ENCODE assay signal across 8 cellular contexts in genomic region chr22:20080776-20081654, GRCh38. TPM values are rescaled to one million over a fixed set of nuclear protein-coding genes. Genes with fewer than 3 reads are reported as not detected.
DNase-seq lines count a peak whose midpoint lies in the region; ATAC-seq and TF ChIP-seq lines count a peak whose summit lies in the region.

No MANE protein-coding gene starts in this region.

- H3K27ac ChIP-seq in neural progenitor cell, result peak overlapping the region; percentile 85

- peaks cover 58% of the 10 kb centered on the region for H3K79me2 ChIP-seq in neural progenitor cell (ENCODE audit: low read depth)

- no peaks in the 10 kb centered on the region for H3K9me3 Mint-ChIP-seq in activated CD4-positive, alpha-beta memory T cell treated with anti-CD3 and anti-CD28 coated beads, Interleukin-2, amount 10 ng/mL, durations not matched to agents 7 days and 5 days
- H3K9me3 Mint-ChIP-seq in neural progenitor cell, result no peaks in the 10 kb centered on the region

- POLR2A ChIA-PET in activated CD4-positive, alpha-beta memory T cell treated with anti-CD3 and anti-CD28 coated beads, Interleukin-2, amount 10 ng/mL, durations not matched to agents 7 days and 5 days (lab: Charles Lee), result interaction anchor here (0.6 to 3.5 kb wide), 7 partner anchors 9 to 59 kb away, joined by 3 to 19 read pairs (median 3); partner anchors contain the start of genes RANBP1 and TRMT2A

- H3K27me3 ChIP-seq in neural progenitor cell, result no peaks in the 10 kb centered on the region

- peaks cover 63% of the 10 kb centered on the region for H3F3A ChIP-seq in neural progenitor cell (ENCODE audit: low read depth)

- DNase-seq in GM03348 (ENCODE audit: low spot score), result peak; percentile 66
- DNase-seq in KBM-7, result peak; percentile 32
- DNase-seq in activated CD4-positive, alpha-beta memory T cell treated with anti-CD3 and anti-CD28 coated beads, Interleukin-2, amount 10 ng/mL, durations not matched to agents 7 days and 5 days, result peak; percentile 27
- peak; percentile 56 for DNase-seq in fibroblast of pulmonary artery (ENCODE audit: low read depth)
- DNase-seq in neural progenitor cell (ENCODE audit: low spot score), result peak; percentile 68
- no peak for DNase-seq in sciatic nerve (ENCODE audit: low spot score)

- CTCF ChIA-PET in activated CD4-positive, alpha-beta memory T cell treated with anti-CD3 and anti-CD28 coated beads, Interleukin-2, amount 10 ng/mL, durations not matched to agents 7 days and 5 days (lab: Charles Lee), result no interaction called here

- ATAC-seq in HG02885 (IDR thresholded peaks at IDR 0.05; ENCODE audit: poor library complexity, unreplicated experiment) (no peak), HG02852 (IDR thresholded peaks at IDR 0.05; ENCODE audit: unreplicated experiment) (no peak), sciatic nerve (no peak)

- H3K27me3 Mint-ChIP-seq in activated CD4-positive, alpha-beta memory T cell treated with anti-CD3 and anti-CD28 coated beads, Interleukin-2, amount 10 ng/mL, durations not matched to agents 7 days and 5 days, result no peaks in the 10 kb centered on the region
- peaks cover 2% of the 10 kb centered on the region for H3K27me3 Mint-ChIP-seq in neural progenitor cell (ENCODE audit: insufficient read depth, low read depth)

- H3K36me3 Mint-ChIP-seq in activated CD4-positive, alpha-beta memory T cell treated with anti-CD3 and anti-CD28 coated beads, Interleukin-2, amount 10 ng/mL, durations not matched to agents 7 days and 5 days (ENCODE audit: low read depth), result peaks cover 17% of the 10 kb centered on the region
- H3K36me3 Mint-ChIP-seq in neural progenitor cell, result peaks cover 8% of the 10 kb centered on the region

- no peaks in the 10 kb centered on the region for H3K36me3 ChIP-seq in neural progenitor cell

- in situ Hi-C loops in KBM-7 (cut with MboI; ENCODE audit: low pct_unique_long_range_greater_than_20kb, low sequenced_read_pairs), result no loop called here

- peaks cover 56% of the 10 kb centered on the region for H4K20me1 ChIP-seq in neural progenitor cell (ENCODE audit: low read depth)

- H3K4me1 ChIP-seq in neural progenitor cell, result peaks cover 31% of the 10 kb centered on the region

- H3K9me3 ChIP-seq in neural progenitor cell (ENCODE audit: low read depth), result no peaks in the 10 kb centered on the region

- H3K4me3 ChIP-seq in fibroblast of pulmonary artery (replicated peaks; ENCODE audit: low read depth, low read length) (peak overlapping the region; percentile 89), neural progenitor cell (peak overlapping the region; percentile 81)

- peak overlapping the region; percentile 95 for H3K4me2 ChIP-seq in neural progenitor cell

- peak overlapping the region; percentile 93 for H3K9ac ChIP-seq in neural progenitor cell

- H2AFZ ChIP-seq in neural progenitor cell (replicated peaks), result no peak overlapping the region

- peak overlapping the region; percentile 83 for H3K4me3 Mint-ChIP-seq in activated CD4-positive, alpha-beta memory T cell treated with anti-CD3 and anti-CD28 coated beads, Interleukin-2, amount 10 ng/mL, durations not matched to agents 7 days and 5 days
- H3K4me3 Mint-ChIP-seq in neural progenitor cell, result peak overlapping the region; percentile 95

- intact Hi-C loops in sciatic nerve (cut with DNase I), result no loop called here

- H3K4me1 Mint-ChIP-seq in activated CD4-positive, alpha-beta memory T cell treated with anti-CD3 and anti-CD28 coated beads, Interleukin-2, amount 10 ng/mL, durations not matched to agents 7 days and 5 days, result peaks cover 49% of the 10 kb centered on the region
- H3K4me1 Mint-ChIP-seq in neural progenitor cell, result peaks cover 53% of the 10 kb centered on the region

- TF ChIP-seq CTCF in fibroblast of pulmonary artery (IDR thresholded peaks at IDR 0.05; ENCODE audit: low read length, missing control alignments), result no peak
- no peak for TF ChIP-seq CTCF in neural progenitor cell (IDR thresholded peaks at IDR 0.05)

- H3K27ac Mint-ChIP-seq in activated CD4-positive, alpha-beta memory T cell treated with anti-CD3 and anti-CD28 coated beads, Interleukin-2, amount 10 ng/mL, durations not matched to agents 7 days and 5 days, result peak overlapping the region; percentile 44
- peak overlapping the region; percentile 84 for H3K27ac Mint-ChIP-seq in neural progenitor cell

RNA-seq across cellular contexts. Expression of gene DGCR8, which starts 1.0 kb away (rescaled TPM):
- 10 to 100 TPM; 40.4 to 41.1 TPM for total RNA-seq in activated CD4-positive, alpha-beta memory T cell treated with anti-CD3 and anti-CD28 coated beads, Interleukin-2, amount 10 ng/mL, durations not matched to agents 7 days and 5 days
- 29.1 and 39.7 TPM in 2 replicates for total RNA-seq in neural progenitor cell (ENCODE audit: low replicate concordance)
- 37.6 TPM for total RNA-seq in sciatic nerve

RNA-seq across cellular contexts. Expression of gene RANBP1, which starts 34.9 kb away (rescaled TPM):
- 100 to 1,000 TPM; 176 to 181 TPM for total RNA-seq in activated CD4-positive, alpha-beta memory T cell treated with anti-CD3 and anti-CD28 coated beads, Interleukin-2, amount 10 ng/mL, durations not matched to agents 7 days and 5 days
- total RNA-seq in neural progenitor cell (ENCODE audit: low replicate concordance) (874 and 918 TPM in 2 replicates), sciatic nerve (58.8 TPM)

RNA-seq across cellular contexts. Expression of gene TRMT2A, which starts 36.0 kb away (rescaled TPM):
- total RNA-seq in activated CD4-positive, alpha-beta memory T cell treated with anti-CD3 and anti-CD28 coated beads, Interleukin-2, amount 10 ng/mL, durations not matched to agents 7 days and 5 days, result 10 to 100 TPM; 71.8 to 75.2 TPM
- total RNA-seq in neural progenitor cell (ENCODE audit: low replicate concordance), result 24.3 and 39.7 TPM in 2 replicates
- 46.8 TPM for total RNA-seq in sciatic nerve

RNA-seq across cellular contexts. Expression of gene ZDHHC8, which starts 50.6 kb away (rescaled TPM):
- 10 to 100 TPM; 44.2 to 48.3 TPM for total RNA-seq in activated CD4-positive, alpha-beta memory T cell treated with anti-CD3 and anti-CD28 coated beads, Interleukin-2, amount 10 ng/mL, durations not matched to agents 7 days and 5 days
- total RNA-seq in neural progenitor cell (ENCODE audit: low replicate concordance) (7.1 and 11.4 TPM in 2 replicates), sciatic nerve (143 TPM)
